Comparison of ENCODE assay signal across 1 cellular context in genomic region chr7:95796617-95797016, GRCh38.
TF ChIP-seq lines count a peak whose summit lies in the region.

No MANE protein-coding gene starts in this region.

TF ChIP-seq in GM12878, 131 proteins besides CTCF, POLR2A, EP300 and RAD21:
- TF ChIP-seq BHLHE40 (IDR thresholded peaks at IDR 0.05; ENCODE audit: borderline replicate concordance in 1 of 2, low read depth in 2 of 2, low read length in 1 of 2) (no peak), NR2F1 (conservative IDR thresholded peaks at IDR 0.05) (peak; percentile 39; the same call in 1 of the 2 replicates)
